Comparison of ENCODE assay signal across 1 cellular context in genomic region chr10:987906-988666, GRCh38.
TF ChIP-seq lines count a peak whose summit lies in the region.

Gene GTPBP4, plus strand, starts transcription at chr10:988434. Its CDS starts 46 bp downstream, at chr10:988480.

TF ChIP-seq in HEK293, 187 proteins besides CTCF, POLR2A, EP300 and RAD21 (continued from another document):
- TF ChIP-seq ZSCAN16 (tag by site-specific recombination; IDR thresholded peaks at IDR 0.05) (no peak), ZNF843 (tag by site-specific recombination; IDR thresholded peaks at IDR 0.05) (no peak; the same call in 1 of the 2 replicates), ZNF626 (tag by site-specific recombination; IDR thresholded peaks at IDR 0.05) (no peak), ZNF529 (tag by site-specific recombination; IDR thresholded peaks at IDR 0.05; ENCODE audit: insufficient replicate concordance) (no peak), ZNF138 (tag by site-specific recombination; IDR thresholded peaks at IDR 0.05; ENCODE audit: borderline replicate concordance) (no peak), IKZF3 (tag by site-specific recombination; IDR thresholded peaks at IDR 0.05) (no peak), MEIS1 (CRISPR knock-in tag; IDR thresholded peaks at IDR 0.05; ENCODE audit: borderline replicate concordance) (no peak), ZNF654 (tag by site-specific recombination; IDR thresholded peaks at IDR 0.05; ENCODE audit: low read depth) (no peak), ZFP3 (tag by site-specific recombination; IDR thresholded peaks at IDR 0.05; ENCODE audit: low read depth) (no peak), PRDM6 (tag by site-specific recombination; IDR thresholded peaks at IDR 0.05) (no peak), SETDB1 (IDR thresholded peaks at IDR 0.05; ENCODE audit: insufficient read length, low read length) (no peak), ZNF214 (tag by site-specific recombination; IDR thresholded peaks at IDR 0.05; ENCODE audit: borderline replicate concordance) (no peak), GLI4 (tag by site-specific recombination; IDR thresholded peaks at IDR 0.05) (no peak), ZNF37A (tag by site-specific recombination; IDR thresholded peaks at IDR 0.05) (no peak), ZNF555 (tag by site-specific recombination; conservative IDR thresholded peaks at IDR 0.05) (no peak), ATF2 (tag by site-specific recombination; IDR thresholded peaks at IDR 0.05; ENCODE audit: low read depth) (no peak), PRDM2 (tag by site-specific recombination; IDR thresholded peaks at IDR 0.05; ENCODE audit: borderline replicate concordance) (no peak), ZNF311 (tag by site-specific recombination; IDR thresholded peaks at IDR 0.05; ENCODE audit: borderline replicate concordance) (no peak), ZBTB20 (tag by site-specific recombination; IDR thresholded peaks at IDR 0.05) (peak; percentile 99), KLF7 (tag by site-specific recombination; IDR thresholded peaks at IDR 0.05; ENCODE audit: borderline replicate concordance) (no peak; the same call in 1 of the 2 replicates), ZNF423 (tag by site-specific recombination; IDR thresholded peaks at IDR 0.05) (no peak), ZNF707 (tag by site-specific recombination; IDR thresholded peaks at IDR 0.05) (no peak)
- TF ChIP-seq, protein P1, sequence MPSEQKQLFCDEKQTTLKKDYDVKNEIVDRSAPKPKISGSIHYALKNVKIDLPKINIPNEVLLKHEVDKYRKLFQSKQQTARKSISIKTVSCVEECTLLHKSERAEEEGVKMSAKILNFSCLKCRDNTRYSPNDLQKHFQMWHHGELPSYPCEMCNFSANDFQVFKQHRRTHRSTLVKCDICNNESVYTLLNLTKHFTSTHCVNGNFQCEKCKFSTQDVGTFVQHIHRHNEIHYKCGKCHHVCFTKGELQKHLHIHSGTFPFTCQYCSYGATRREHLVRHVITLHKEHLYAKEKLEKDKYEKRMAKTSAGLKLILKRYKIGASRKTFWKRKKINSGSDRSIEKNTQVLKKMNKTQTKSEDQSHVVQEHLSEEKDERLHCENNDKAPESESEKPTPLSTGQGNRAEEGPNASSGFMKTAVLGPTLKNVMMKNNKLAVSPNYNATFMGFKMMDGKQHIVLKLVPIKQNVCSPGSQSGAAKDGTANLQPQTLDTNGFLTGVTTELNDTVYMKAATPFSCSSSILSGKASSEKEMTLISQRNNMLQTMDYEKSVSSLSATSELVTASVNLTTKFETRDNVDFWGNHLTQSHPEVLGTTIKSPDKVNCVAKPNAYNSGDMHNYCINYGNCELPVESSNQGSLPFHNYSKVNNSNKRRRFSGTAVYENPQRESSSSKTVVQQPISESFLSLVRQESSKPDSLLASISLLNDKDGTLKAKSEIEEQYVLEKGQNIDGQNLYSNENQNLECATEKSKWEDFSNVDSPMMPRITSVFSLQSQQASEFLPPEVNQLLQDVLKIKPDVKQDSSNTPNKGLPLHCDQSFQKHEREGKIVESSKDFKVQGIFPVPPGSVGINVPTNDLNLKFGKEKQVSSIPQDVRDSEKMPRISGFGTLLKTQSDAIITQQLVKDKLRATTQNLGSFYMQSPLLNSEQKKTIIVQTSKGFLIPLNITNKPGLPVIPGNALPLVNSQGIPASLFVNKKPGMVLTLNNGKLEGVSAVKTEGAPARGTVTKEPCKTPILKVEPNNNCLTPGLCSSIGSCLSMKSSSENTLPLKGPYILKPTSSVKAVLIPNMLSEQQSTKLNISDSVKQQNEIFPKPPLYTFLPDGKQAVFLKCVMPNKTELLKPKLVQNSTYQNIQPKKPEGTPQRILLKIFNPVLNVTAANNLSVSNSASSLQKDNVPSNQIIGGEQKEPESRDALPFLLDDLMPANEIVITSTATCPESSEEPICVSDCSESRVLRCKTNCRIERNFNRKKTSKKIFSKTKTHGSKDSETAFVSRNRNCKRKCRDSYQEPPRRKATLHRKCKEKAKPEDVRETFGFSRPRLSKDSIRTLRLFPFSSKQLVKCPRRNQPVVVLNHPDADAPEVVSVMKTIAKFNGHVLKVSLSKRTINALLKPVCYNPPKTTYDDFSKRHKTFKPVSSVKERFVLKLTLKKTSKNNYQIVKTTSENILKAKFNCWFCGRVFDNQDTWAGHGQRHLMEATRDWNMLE (tag by site-specific recombination; conservative IDR thresholded peaks at IDR 0.05; ENCODE audit: low read depth), result peak; percentile 96
- TF ChIP-seq, protein P2, sequence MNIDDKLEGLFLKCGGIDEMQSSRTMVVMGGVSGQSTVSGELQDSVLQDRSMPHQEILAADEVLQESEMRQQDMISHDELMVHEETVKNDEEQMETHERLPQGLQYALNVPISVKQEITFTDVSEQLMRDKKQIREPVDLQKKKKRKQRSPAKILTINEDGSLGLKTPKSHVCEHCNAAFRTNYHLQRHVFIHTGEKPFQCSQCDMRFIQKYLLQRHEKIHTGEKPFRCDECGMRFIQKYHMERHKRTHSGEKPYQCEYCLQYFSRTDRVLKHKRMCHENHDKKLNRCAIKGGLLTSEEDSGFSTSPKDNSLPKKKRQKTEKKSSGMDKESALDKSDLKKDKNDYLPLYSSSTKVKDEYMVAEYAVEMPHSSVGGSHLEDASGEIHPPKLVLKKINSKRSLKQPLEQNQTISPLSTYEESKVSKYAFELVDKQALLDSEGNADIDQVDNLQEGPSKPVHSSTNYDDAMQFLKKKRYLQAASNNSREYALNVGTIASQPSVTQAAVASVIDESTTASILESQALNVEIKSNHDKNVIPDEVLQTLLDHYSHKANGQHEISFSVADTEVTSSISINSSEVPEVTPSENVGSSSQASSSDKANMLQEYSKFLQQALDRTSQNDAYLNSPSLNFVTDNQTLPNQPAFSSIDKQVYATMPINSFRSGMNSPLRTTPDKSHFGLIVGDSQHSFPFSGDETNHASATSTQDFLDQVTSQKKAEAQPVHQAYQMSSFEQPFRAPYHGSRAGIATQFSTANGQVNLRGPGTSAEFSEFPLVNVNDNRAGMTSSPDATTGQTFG (tag by site-specific recombination; IDR thresholded peaks at IDR 0.05; ENCODE audit: borderline replicate concordance), result no peak
